Comparison of ENCODE assay signal across 18 cellular contexts in the genomic region with DNA sequence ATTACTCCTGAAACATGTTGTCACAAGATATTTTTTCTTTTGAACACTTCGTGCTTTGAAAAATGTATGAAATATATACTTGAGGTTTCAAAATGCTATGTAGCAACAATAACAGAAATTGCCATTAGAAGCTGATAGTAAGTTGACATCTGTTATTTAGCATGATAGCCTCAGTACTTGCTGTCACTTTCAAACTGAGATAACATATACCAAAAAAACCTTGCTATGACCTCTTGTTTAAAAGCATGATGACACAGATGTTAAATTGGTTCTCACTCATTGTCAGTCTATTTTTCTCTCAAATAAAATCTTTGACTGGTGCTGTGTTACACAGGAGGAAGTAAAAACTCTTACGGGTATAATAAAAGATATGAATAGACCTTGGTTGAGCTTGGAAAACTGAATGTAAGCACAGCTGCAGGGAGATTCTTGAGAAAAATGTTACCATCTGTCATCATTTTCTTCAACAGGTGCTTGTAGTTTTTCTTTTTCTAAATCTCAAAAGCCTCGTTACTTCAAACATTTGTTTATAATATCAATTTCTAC. TPM values are rescaled to one million over a fixed set of nuclear protein-coding genes. Genes with fewer than 3 reads are reported as not detected.
"Had no signal": no experiment of that assay in that cellular context is flagged by ENCODE, and none has a peak within 500 bp of the region (broad histone marks: within the 10 kb centered on the region; RNA-seq: fewer than 3 reads in every experiment).

No MANE protein-coding gene starts in this region.

- H3K4me1 Mint-ChIP-seq: activated CD4-positive, alpha-beta T cell treated with anti-CD3 and anti-CD28 coated beads, Interleukin-2, amount 10 ng/mL, durations not matched to agents 24 days and 14 days; brain had no signal

- H3K27ac ChIP-seq: dorsolateral prefrontal cortex, lower lobe of right lung, sigmoid colon, spleen, thoracic aorta, upper lobe of left lung had no signal

- H3K27me3 ChIP-seq: sigmoid colon, spleen, upper lobe of left lung had no signal

- FAIRE-seq: islet of Langerhans had no signal

- H3K4me1 ChIP-seq: lower lobe of right lung, sigmoid colon, upper lobe of left lung had no signal

- H3K27me3 Mint-ChIP-seq: stimulated activated memory B cell treated with anti-CD40 and anti-IgM and Interleukin-4, amounts not matched to agents 10 μg/mL and 1 μg/mL and 100 μg/mL, for 72 hours had no signal

- H3K9me3 ChIP-seq: lower lobe of right lung, sigmoid colon, thoracic aorta, upper lobe of left lung had no signal

- H3K36me3 Mint-ChIP-seq: natural killer cell treated with Interleukin-12 subunit alpha and Interleukin-12 subunit beta and Interleukin-15 and Interleukin-18, amount 100 ng/mL, for 72 hours had no signal

- H3K36me3 ChIP-seq: lower lobe of right lung, sigmoid colon, spleen, thoracic aorta, upper lobe of left lung had no signal

- H3K9me3 Mint-ChIP-seq: activated CD4-positive, alpha-beta T cell treated with anti-CD3 and anti-CD28 coated beads, Interleukin-2, amount 10 ng/mL, durations not matched to agents 24 days and 14 days; activated CD8-positive, alpha-beta T cell treated with anti-CD3 and anti-CD28 coated beads for 36 hours; activated naive CD4-positive, alpha-beta T cell treated with anti-CD3 and anti-CD28 coated beads for 36 hours; activated T-cell treated with anti-CD3 and anti-CD28 coated beads, Interleukin-2, amount 50 U/mL, for 24 hours; natural killer cell treated with Interleukin-12 subunit alpha and Interleukin-12 subunit beta and Interleukin-15 and Interleukin-18, amount 100 ng/mL, for 72 hours had no signal

- DNase-seq: activated CD4-positive, alpha-beta T cell treated with anti-CD3 and anti-CD28 coated beads, Interleukin-2, amount 10 ng/mL, durations not matched to agents 24 days and 14 days; activated CD8-positive, alpha-beta T cell treated with anti-CD3 and anti-CD28 coated beads for 36 hours; activated naive CD4-positive, alpha-beta T cell treated with anti-CD3 and anti-CD28 coated beads for 36 hours; activated T-cell treated with anti-CD3 and anti-CD28 coated beads, Interleukin-2, amount 50 U/mL, for 24 hours; caudate nucleus; dorsolateral prefrontal cortex; hippocampal formation; lower lobe of right lung; sigmoid colon; spleen; stimulated activated CD4-positive, alpha-beta T cell treated with anti-CD3 and anti-CD28 coated beads, Interleukin-4, amount 100 ng/mL, for 4 hours; T1000; upper lobe of left lung had no signal

- H3K4me3 Mint-ChIP-seq: activated CD4-positive, alpha-beta T cell treated with anti-CD3 and anti-CD28 coated beads, Interleukin-2, amount 10 ng/mL, durations not matched to agents 24 days and 14 days; activated CD8-positive, alpha-beta T cell treated with anti-CD3 and anti-CD28 coated beads for 36 hours; activated naive CD4-positive, alpha-beta T cell treated with anti-CD3 and anti-CD28 coated beads for 36 hours; activated T-cell treated with anti-CD3 and anti-CD28 coated beads, Interleukin-2, amount 50 U/mL, for 24 hours; brain; natural killer cell treated with Interleukin-12 subunit alpha and Interleukin-12 subunit beta and Interleukin-15 and Interleukin-18, amount 100 ng/mL, for 72 hours; stimulated activated memory B cell treated with anti-CD40 and anti-IgM and Interleukin-4, amounts not matched to agents 10 μg/mL and 1 μg/mL and 100 μg/mL, for 72 hours had no signal

- H3K27ac Mint-ChIP-seq: activated CD4-positive, alpha-beta T cell treated with anti-CD3 and anti-CD28 coated beads, Interleukin-2, amount 10 ng/mL, durations not matched to agents 24 days and 14 days; activated CD8-positive, alpha-beta T cell treated with anti-CD3 and anti-CD28 coated beads for 36 hours; activated naive CD4-positive, alpha-beta T cell treated with anti-CD3 and anti-CD28 coated beads for 36 hours; activated T-cell treated with anti-CD3 and anti-CD28 coated beads, Interleukin-2, amount 50 U/mL, for 24 hours; brain; natural killer cell treated with Interleukin-12 subunit alpha and Interleukin-12 subunit beta and Interleukin-15 and Interleukin-18, amount 100 ng/mL, for 72 hours; stimulated activated memory B cell treated with anti-CD40 and anti-IgM and Interleukin-4, amounts not matched to agents 10 μg/mL and 1 μg/mL and 100 μg/mL, for 72 hours had no signal

- H3K4me3 ChIP-seq: dorsolateral prefrontal cortex, lower lobe of right lung, sigmoid colon, spleen, thoracic aorta, upper lobe of left lung had no signal

RNA-seq across cellular contexts. Expression of a gene that starts 18.6 kb away (rescaled TPM):
- total RNA-seq: activated CD4-positive, alpha-beta T cell treated with anti-CD3 and anti-CD28 coated beads, Interleukin-2, amount 10 ng/mL, durations not matched to agents 24 days and 14 days; activated CD8-positive, alpha-beta T cell treated with anti-CD3 and anti-CD28 coated beads for 36 hours; activated naive CD4-positive, alpha-beta T cell treated with anti-CD3 and anti-CD28 coated beads for 36 hours had no signal
